Comparison of ENCODE assay signal across 8 cellular contexts in genomic region chr7:101817930-101818698, GRCh38. TPM values are rescaled to one million over a fixed set of nuclear protein-coding genes. Genes with fewer than 3 reads are reported as not detected.
DNase-seq lines count a peak whose midpoint lies in the region; ATAC-seq, FAIRE-seq and TF ChIP-seq lines count a peak whose summit lies in the region.

No MANE protein-coding gene starts in this region.

- ATAC-seq in SK-N-SH treated with all-trans-retinoic acid at 6 μM for 48 hours, result no peak
- no peak for ATAC-seq in GM19324 (IDR thresholded peaks at IDR 0.05; ENCODE audit: low FRiP score, unreplicated experiment)
- no peak for ATAC-seq in GM18498 (IDR thresholded peaks at IDR 0.05; ENCODE audit: unreplicated experiment)

- DNase-seq in GM12864 (ENCODE audit: low read depth), result no peak
- DNase-seq in fibroblast of the aortic adventitia (ENCODE audit: low read depth), result peak; percentile 86
- DNase-seq in skeletal muscle cell (ENCODE audit: low read depth), result no peak
- no peak for DNase-seq in cerebellum (ENCODE audit: low spot score)
- DNase-seq in frontal cortex (ENCODE audit: low spot score in 2 of 2), result no peak

- TF ChIP-seq CTCF in GM12864 (IDR thresholded peaks at IDR 0.05; ENCODE audit: low read depth, low read length, missing control alignments) (no peak), fibroblast of the aortic adventitia (IDR thresholded peaks at IDR 0.05; ENCODE audit: insufficient read depth, low read length) (no peak)

- FAIRE-seq in frontal cortex (lab: Jason Lieb, UNC), result no peak

- H3K4me3 ChIP-seq in GM12864 (ENCODE audit: low read depth, low read length) (peak overlapping the region; percentile 84), fibroblast of the aortic adventitia (ENCODE audit: low read depth, low read length) (peak overlapping the region; percentile 75), skeletal muscle cell (ENCODE audit: low read depth, low read length) (peak overlapping the region; percentile 76)

TF ChIP-seq in SK-N-SH treated with all-trans-retinoic acid at 6 μM for 48 hours, 23 proteins besides CTCF, POLR2A, EP300 and RAD21:
- TF ChIP-seq ISL1 (CRISPR knock-in tag; IDR thresholded peaks at IDR 0.05), result peak; percentile 50; the same call in 1 of the 2 replicates
- TF ChIP-seq POU6F1 (CRISPR knock-in tag; IDR thresholded peaks at IDR 0.05; ENCODE audit: borderline replicate concordance, low read depth), result 0 out of 2 replicates have a peak, but pooled peaks have one; percentile 66
- TF ChIP-seq ZNF70 (CRISPR knock-in tag; IDR thresholded peaks at IDR 0.05), result no peak
TF ChIP-seq in SK-N-SH treated with all-trans-retinoic acid at 6 μM for 48 hours: peak in this region for 2.

RNA-seq across cellular contexts. Expression of gene CUX1, which starts 0.7 kb away (rescaled TPM):
- total RNA-seq in fibroblast of the aortic adventitia (ENCODE audit: low replicate concordance), result 36.1 and 44.2 TPM in 2 replicates
- total RNA-seq in cerebellum, result 59.8 TPM
- total RNA-seq in frontal cortex, result 23.6 TPM
